In the genomic region with DNA sequence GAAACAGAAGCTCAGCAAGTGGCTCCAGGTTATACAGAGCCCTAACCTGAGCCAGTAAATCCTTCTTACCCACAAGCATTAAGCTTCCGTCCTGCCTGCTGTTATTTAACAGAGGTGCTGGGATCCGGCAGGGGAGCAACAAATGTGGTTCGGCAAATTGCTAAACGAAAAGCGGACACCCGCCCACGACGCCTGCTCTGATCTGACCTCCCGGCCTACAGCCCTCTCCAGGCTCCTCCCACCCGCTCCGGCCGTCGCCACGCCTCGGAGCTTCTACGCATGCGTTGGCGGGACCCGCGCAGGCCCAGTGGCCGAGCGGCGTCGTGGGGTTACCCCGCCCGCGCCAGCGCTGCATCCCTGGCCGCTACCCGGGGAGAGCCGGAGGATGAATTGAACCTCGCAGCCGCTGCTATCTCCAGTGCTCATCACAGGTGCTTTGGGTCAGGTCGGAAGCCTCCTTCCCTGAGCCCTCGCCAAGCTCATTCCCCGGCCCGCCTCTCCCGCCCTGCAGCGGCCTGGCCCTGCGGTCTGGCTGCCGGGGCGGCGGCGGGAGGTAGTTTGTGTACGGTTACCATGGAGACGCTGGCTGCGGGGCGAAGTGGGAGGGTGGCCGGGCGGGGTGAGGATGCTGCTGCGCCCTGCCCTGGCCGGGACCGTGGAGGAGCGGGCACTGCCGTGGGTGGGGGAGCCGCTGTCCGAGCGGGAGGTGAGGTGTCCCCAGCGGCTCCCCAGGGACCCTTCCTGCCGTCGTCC, we compare ENCODE assay signal across 1 cellular context.
TF ChIP-seq lines count a peak whose summit lies in the region.

A gene with protein sequence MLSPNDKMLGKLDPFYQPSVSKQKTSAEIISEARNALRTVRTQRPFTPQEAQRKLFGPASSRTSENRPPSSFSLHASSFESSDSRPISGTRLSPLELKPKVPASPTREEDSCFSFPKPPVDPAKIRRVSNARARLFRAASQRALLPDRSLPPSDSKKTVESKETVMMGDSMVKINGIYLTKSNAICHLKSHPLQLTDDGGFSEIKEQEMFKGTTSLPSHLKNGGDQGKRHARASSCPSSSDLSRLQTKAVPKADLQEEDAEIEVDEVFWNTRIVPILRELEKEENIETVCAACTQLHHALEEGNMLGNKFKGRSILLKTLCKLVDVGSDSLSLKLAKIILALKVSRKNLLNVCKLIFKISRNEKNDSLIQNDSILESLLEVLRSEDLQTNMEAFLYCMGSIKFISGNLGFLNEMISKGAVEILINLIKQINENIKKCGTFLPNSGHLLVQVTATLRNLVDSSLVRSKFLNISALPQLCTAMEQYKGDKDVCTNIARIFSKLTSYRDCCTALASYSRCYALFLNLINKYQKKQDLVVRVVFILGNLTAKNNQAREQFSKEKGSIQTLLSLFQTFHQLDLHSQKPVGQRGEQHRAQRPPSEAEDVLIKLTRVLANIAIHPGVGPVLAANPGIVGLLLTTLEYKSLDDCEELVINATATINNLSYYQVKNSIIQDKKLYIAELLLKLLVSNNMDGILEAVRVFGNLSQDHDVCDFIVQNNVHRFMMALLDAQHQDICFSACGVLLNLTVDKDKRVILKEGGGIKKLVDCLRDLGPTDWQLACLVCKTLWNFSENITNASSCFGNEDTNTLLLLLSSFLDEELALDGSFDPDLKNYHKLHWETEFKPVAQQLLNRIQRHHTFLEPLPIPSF (plus strand): TSS at position 307 of the 753 bp plus-strand sequence. CDS start 5,846 bp downstream, outside the sequence.

TF ChIP-seq in WTC11, 78 proteins besides CTCF, POLR2A, EP300 and RAD21 (continued from another document):
- TF ChIP-seq, protein P1, sequence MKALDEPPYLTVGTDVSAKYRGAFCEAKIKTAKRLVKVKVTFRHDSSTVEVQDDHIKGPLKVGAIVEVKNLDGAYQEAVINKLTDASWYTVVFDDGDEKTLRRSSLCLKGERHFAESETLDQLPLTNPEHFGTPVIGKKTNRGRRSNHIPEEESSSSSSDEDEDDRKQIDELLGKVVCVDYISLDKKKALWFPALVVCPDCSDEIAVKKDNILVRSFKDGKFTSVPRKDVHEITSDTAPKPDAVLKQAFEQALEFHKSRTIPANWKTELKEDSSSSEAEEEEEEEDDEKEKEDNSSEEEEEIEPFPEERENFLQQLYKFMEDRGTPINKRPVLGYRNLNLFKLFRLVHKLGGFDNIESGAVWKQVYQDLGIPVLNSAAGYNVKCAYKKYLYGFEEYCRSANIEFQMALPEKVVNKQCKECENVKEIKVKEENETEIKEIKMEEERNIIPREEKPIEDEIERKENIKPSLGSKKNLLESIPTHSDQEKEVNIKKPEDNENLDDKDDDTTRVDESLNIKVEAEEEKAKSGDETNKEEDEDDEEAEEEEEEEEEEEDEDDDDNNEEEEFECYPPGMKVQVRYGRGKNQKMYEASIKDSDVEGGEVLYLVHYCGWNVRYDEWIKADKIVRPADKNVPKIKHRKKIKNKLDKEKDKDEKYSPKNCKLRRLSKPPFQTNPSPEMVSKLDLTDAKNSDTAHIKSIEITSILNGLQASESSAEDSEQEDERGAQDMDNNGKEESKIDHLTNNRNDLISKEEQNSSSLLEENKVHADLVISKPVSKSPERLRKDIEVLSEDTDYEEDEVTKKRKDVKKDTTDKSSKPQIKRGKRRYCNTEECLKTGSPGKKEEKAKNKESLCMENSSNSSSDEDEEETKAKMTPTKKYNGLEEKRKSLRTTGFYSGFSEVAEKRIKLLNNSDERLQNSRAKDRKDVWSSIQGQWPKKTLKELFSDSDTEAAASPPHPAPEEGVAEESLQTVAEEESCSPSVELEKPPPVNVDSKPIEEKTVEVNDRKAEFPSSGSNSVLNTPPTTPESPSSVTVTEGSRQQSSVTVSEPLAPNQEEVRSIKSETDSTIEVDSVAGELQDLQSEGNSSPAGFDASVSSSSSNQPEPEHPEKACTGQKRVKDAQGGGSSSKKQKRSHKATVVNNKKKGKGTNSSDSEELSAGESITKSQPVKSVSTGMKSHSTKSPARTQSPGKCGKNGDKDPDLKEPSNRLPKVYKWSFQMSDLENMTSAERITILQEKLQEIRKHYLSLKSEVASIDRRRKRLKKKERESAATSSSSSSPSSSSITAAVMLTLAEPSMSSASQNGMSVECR (CRISPR knock-in tag; IDR thresholded peaks at IDR 0.05; ENCODE audit: borderline replicate concordance) = peak; percentile 77; the same call in 1 of the 2 replicates
- TF ChIP-seq TCF7 (CRISPR knock-in tag; IDR thresholded peaks at IDR 0.05; ENCODE audit: low read depth) = no peak
- TF ChIP-seq ZNF232 (CRISPR knock-in tag; IDR thresholded peaks at IDR 0.05) = peak; percentile 91; the same call in 1 of the 2 replicates
- TF ChIP-seq ESRRA (CRISPR knock-in tag; IDR thresholded peaks at IDR 0.05; ENCODE audit: borderline replicate concordance) = 0 out of 2 replicates have a peak, but pooled peaks have one; percentile 2
- peak; percentile 22; the same call in 1 of the 2 replicates for TF ChIP-seq TEAD1 (CRISPR knock-in tag; IDR thresholded peaks at IDR 0.05)
- 0 out of 2 replicates have a peak, but pooled peaks have one; percentile 21 for TF ChIP-seq SMAD3 (CRISPR knock-in tag; IDR thresholded peaks at IDR 0.05; ENCODE audit: borderline replicate concordance)
- TF ChIP-seq TP53 (CRISPR knock-in tag; IDR thresholded peaks at IDR 0.05) = no peak; the same call in 1 of the 2 replicates
TF ChIP-seq in WTC11: peak in this region for 11.
